16 cellular contexts compared by ENCODE assay signal in genomic region chr14:21215130-21215878, GRCh38. TPM values are rescaled to one million over a fixed set of nuclear protein-coding genes. Genes with fewer than 3 reads are reported as not detected.
DNase-seq lines count a peak whose midpoint lies in the region; ATAC-seq, FAIRE-seq and TF ChIP-seq lines count a peak whose summit lies in the region.
"Had no signal": no experiment of that assay in that cellular context is flagged by ENCODE, and none has a peak within 500 bp of the region (broad histone marks: within the 10 kb centered on the region; RNA-seq: fewer than 3 reads in every experiment).

No MANE protein-coding gene starts in this region.

- no peaks in the 10 kb centered on the region for H3K27me3 Mint-ChIP-seq in activated T-helper 17 cell treated with anti-CD3 and anti-CD28 coated beads, Interleukin-2, amount 50 U/mL, for 72 hours
- H3K27me3 Mint-ChIP-seq in immature natural killer cell (ENCODE audit: low read depth in 3 of 3): peaks cover 0 to 8% (median 2%) of the 10 kb centered on the region in 3 donors
- no peaks in the 10 kb centered on the region for H3K27me3 Mint-ChIP-seq in stimulated activated naive CD8-positive, alpha-beta T cell treated with anti-CD3 and anti-CD28 coated beads, Interleukin-15, amount 100 ng/mL, for 72 hours

- TF ChIP-seq CTCF in HepG2 (CRISPR knock-in tag; IDR thresholded peaks at IDR 0.05) (no peak), right lobe of liver (IDR thresholded peaks at IDR 0.05) (no peak)

- H3K4me3 Mint-ChIP-seq in activated T-helper 17 cell treated with anti-CD3 and anti-CD28 coated beads, Interleukin-2, amount 50 U/mL, for 72 hours: peak overlapping the region; percentile 68
- peak overlapping the region; percentile 60 to 81 (median 63) for H3K4me3 Mint-ChIP-seq in immature natural killer cell
- peak overlapping the region; percentile 26 to 66 for H3K4me3 Mint-ChIP-seq in stimulated activated naive CD8-positive, alpha-beta T cell treated with anti-CD3 and anti-CD28 coated beads, Interleukin-15, amount 100 ng/mL, for 72 hours

- peaks cover 92% of the 10 kb centered on the region for H4K20me1 ChIP-seq in HepG2 (ENCODE audit: insufficient read depth, low read length)

- ATAC-seq in HepG2 (no peak), right lobe of liver (no peak), GM18505 (IDR thresholded peaks at IDR 0.05; ENCODE audit: unreplicated experiment) (no peak), SK-N-SH treated with all-trans-retinoic acid at 6 μM for 48 hours (no peak)
- ATAC-seq in activated T-helper 17 cell treated with anti-CD3 and anti-CD28 coated beads, Interleukin-2, amount 50 U/mL, for 72 hours (replicated peaks): peak; percentile 43
- ATAC-seq in stimulated activated naive CD8-positive, alpha-beta T cell treated with anti-CD3 and anti-CD28 coated beads, Interleukin-15, amount 100 ng/mL, for 72 hours: no peak
- ATAC-seq: K562, left ventricle myocardium superior, Right ventricle myocardium inferior had no signal

- no peak for TF ChIP-seq EP300 in HepG2 (IDR thresholded peaks at IDR 0.05; ENCODE audit: low read depth in 2 of 2, low read length in 2 of 2)
- no peak for TF ChIP-seq EP300 in HepG2 (CRISPR knock-in tag; IDR thresholded peaks at IDR 0.05; ENCODE audit: borderline replicate concordance)

- H3K4me2 ChIP-seq in HepG2 (ENCODE audit: low read depth, low read length): no peak overlapping the region

- 98% methylated on average over 8 of the region's 8 CpGs for WGBS in HepG2 (ENCODE audit: low lambda C conversion rate)
- WGBS in right lobe of liver (ENCODE audit: insufficient coverage, low coverage, low lambda C conversion rate, missing lambda C conversion rate): 75% methylated on average over 8 of the region's 8 CpGs

- TF ChIP-seq RAD21 in HepG2 (CRISPR knock-in tag; IDR thresholded peaks at IDR 0.05): no peak

- DNase-seq in HepG2 (ENCODE audit: low spot score) (no peak), right lobe of liver (no peak), immature natural killer cell (no peak), NCI-H226 (no peak)
- DNase-seq in stimulated activated naive CD8-positive, alpha-beta T cell treated with anti-CD3 and anti-CD28 coated beads, Interleukin-15, amount 100 ng/mL, for 72 hours: no peak
- DNase-seq: caudate nucleus, DMS53, left ventricle myocardium superior had no signal

- H3K4me1 Mint-ChIP-seq in activated T-helper 17 cell treated with anti-CD3 and anti-CD28 coated beads, Interleukin-2, amount 50 U/mL, for 72 hours: peaks cover 31% of the 10 kb centered on the region
- H3K4me1 Mint-ChIP-seq in immature natural killer cell: peaks cover 64 to 80% of the 10 kb centered on the region in 2 donors
- H3K4me1 Mint-ChIP-seq in stimulated activated naive CD8-positive, alpha-beta T cell treated with anti-CD3 and anti-CD28 coated beads, Interleukin-15, amount 100 ng/mL, for 72 hours: peaks cover 64% of the 10 kb centered on the region

- H3K4me1 ChIP-seq in HepG2 (ENCODE audit: insufficient read depth, low read length) (peaks cover 27% of the 10 kb centered on the region), right lobe of liver (no peaks in the 10 kb centered on the region)

- no peak for TF ChIP-seq POLR2A in HepG2 (IDR thresholded peaks at IDR 0.05; ENCODE audit: insufficient read depth in 1 of 2, low read depth in 2 of 2, low read length in 2 of 2)
- no peak for TF ChIP-seq POLR2A in right lobe of liver (IDR thresholded peaks at IDR 0.05)
- no peak for TF ChIP-seq POLR2A in GM18505 (IDR thresholded peaks at IDR 0.05; ENCODE audit: borderline replicate concordance, extremely low read depth, insufficient read depth, insufficient read length)

- no peak overlapping the region for H2AFZ ChIP-seq in HepG2 (ENCODE audit: low read length)

- H3K9me3 Mint-ChIP-seq in activated T-helper 17 cell treated with anti-CD3 and anti-CD28 coated beads, Interleukin-2, amount 50 U/mL, for 72 hours: no peaks in the 10 kb centered on the region
- no peaks in the 10 kb centered on the region for H3K9me3 Mint-ChIP-seq in immature natural killer cell
- H3K9me3 Mint-ChIP-seq in stimulated activated naive CD8-positive, alpha-beta T cell treated with anti-CD3 and anti-CD28 coated beads, Interleukin-15, amount 100 ng/mL, for 72 hours: no peaks in the 10 kb centered on the region

- H3K9ac ChIP-seq in HepG2 (ENCODE audit: insufficient read depth, low read depth, low read length): no peak overlapping the region

- peaks cover 67% of the 10 kb centered on the region for H3K79me2 ChIP-seq in HepG2 (ENCODE audit: insufficient read depth, low read length)

- POLR2A ChIA-PET in HepG2 (lab: Yijun Ruan, JAX): interaction anchor here (1.6 kb wide), 1 partner anchor 23 kb away, joined by 3 read pairs; no protein-coding TSS in a partner anchor

- no TSS peak for BruUV-seq in HepG2 (replicated peaks; lab: Mats Ljungman, UMichigan)

- no peaks in the 10 kb centered on the region for H3K9me3 ChIP-seq in HepG2 (ENCODE audit: low read length)
- H3K9me3 ChIP-seq in right lobe of liver: no peaks in the 10 kb centered on the region

- peak overlapping the region; percentile 86 for H3K27ac Mint-ChIP-seq in activated T-helper 17 cell treated with anti-CD3 and anti-CD28 coated beads, Interleukin-2, amount 50 U/mL, for 72 hours
- peak overlapping the region; percentile 66 to 91 (median 86) for H3K27ac Mint-ChIP-seq in immature natural killer cell
- H3K27ac Mint-ChIP-seq in stimulated activated naive CD8-positive, alpha-beta T cell treated with anti-CD3 and anti-CD28 coated beads, Interleukin-15, amount 100 ng/mL, for 72 hours: peak overlapping the region; percentile 89 to 95

- H3K36me3 Mint-ChIP-seq in activated T-helper 17 cell treated with anti-CD3 and anti-CD28 coated beads, Interleukin-2, amount 50 U/mL, for 72 hours (ENCODE audit: low read depth): peaks cover 100% of the 10 kb centered on the region
- H3K36me3 Mint-ChIP-seq in immature natural killer cell: peaks cover 16 to 43% (median 27%) of the 10 kb centered on the region in 3 donors

- no peak for FAIRE-seq in HepG2 (lab: Jason Lieb, UNC)
- FAIRE-seq: K562 had no signal

- H3K27ac ChIP-seq in HepG2 (ENCODE audit: extremely low read length, insufficient read depth, low read length): no peak overlapping the region
- no peak overlapping the region for H3K27ac ChIP-seq in right lobe of liver

- H3K36me3 ChIP-seq in HepG2 (replicated peaks in 1 of 2; ENCODE audit: control insufficient read depth in 1 of 2, insufficient read depth in 2 of 2, low read length in 2 of 2) (peaks cover 38 to 90% of the 10 kb centered on the region in 2 experiments), right lobe of liver (peaks cover 13 to 96% (median 52%) of the 10 kb centered on the region in 4 donors)

- H3K4me3 ChIP-seq in HepG2 (replicated peaks in 1 of 3; ENCODE audit: insufficient read depth in 1 of 3, low read depth in 2 of 3, low read length in 3 of 3): no peak overlapping the region
- no peak overlapping the region for H3K4me3 ChIP-seq in right lobe of liver
- H3K4me3 ChIP-seq: K562 had no signal

- H3K27me3 ChIP-seq in HepG2 (ENCODE audit: control insufficient read depth in 1 of 2, insufficient read depth in 2 of 2, low read length in 2 of 2) (no peaks in the 10 kb centered on the region), right lobe of liver (no peaks in the 10 kb centered on the region)

- intact Hi-C loops in HepG2 (cut with micrococcal nuclease; ENCODE audit: unreplicated experiment): no loop called here
- intact Hi-C loops in right lobe of liver (cut with DNase I): no loop called here

- in situ Hi-C loops in HepG2 (cut with HindIII; ENCODE audit: extremely low pct_ligation_motif_present, low pct_unique_long_range_greater_than_20kb): no loop called here

- CTCF ChIA-PET in HepG2 (lab: Yijun Ruan, JAX; ENCODE audit: low intra/inter-chr PET ratio, low total read pairs): no interaction called here

RNA-seq across cellular contexts. Expression of gene HNRNPC, which starts 53.9 kb away (rescaled TPM):
- 1,099 and 1,563 TPM in 2 replicates for total RNA-seq in HepG2 (2016; rRNA removed; fragmentation: Illumina TruSeq; extraction: Trizol)
- total RNA-seq in HepG2 (2016; cell fraction: cytosol; rRNA removed; fragmentation: Illumina TruSeq; extraction: Trizol; ENCODE audit: low read depth): 272 and 305 TPM in 2 replicates
- total RNA-seq in HepG2 (2016; cell fraction: insoluble cytoplasmic fraction; rRNA removed; fragmentation: Illumina TruSeq; extraction: Trizol): 1,110 and 1,631 TPM in 2 replicates
- 374 and 422 TPM in 2 replicates for total RNA-seq in HepG2 (2016; cell fraction: membrane; rRNA removed; fragmentation: Illumina TruSeq; extraction: Trizol)
- 741 and 752 TPM in 2 replicates for total RNA-seq in HepG2 (2016; cell fraction: nucleus; rRNA removed; fragmentation: Illumina TruSeq; extraction: Trizol)
- 577 and 628 TPM in 2 replicates for polyA plus RNA-seq in HepG2 (2011; rRNA removed)
- polyA plus RNA-seq in HepG2 (2011; cell fraction: cytosol; rRNA removed): 344 and 442 TPM in 2 replicates
- 155 and 197 TPM in 2 replicates for polyA plus RNA-seq in HepG2 (2011; cell fraction: nucleus; rRNA removed)
- polyA plus RNA-seq in HepG2 (2012): 523 and 611 TPM in 2 replicates
- 145 and 154 TPM in 2 replicates for polyA plus RNA-seq in HepG2 (2016; cell fraction: cytosol; fragmentation: Illumina TruSeq; extraction: Trizol; ENCODE audit: low read depth)
- polyA plus RNA-seq in HepG2 (2016; cell fraction: insoluble cytoplasmic fraction; fragmentation: Illumina TruSeq; extraction: Trizol; ENCODE audit: low read depth): 1,519 and 1,675 TPM in 2 replicates
- polyA plus RNA-seq in HepG2 (2016; cell fraction: membrane; fragmentation: Illumina TruSeq; extraction: Trizol; ENCODE audit: low read depth): 281 and 312 TPM in 2 replicates
- 695 and 708 TPM in 2 replicates for polyA plus RNA-seq in HepG2 (2016; cell fraction: nucleus; fragmentation: Illumina TruSeq; extraction: Trizol; ENCODE audit: insufficient read depth, low read depth)
- polyA minus RNA-seq in HepG2 (2011; rRNA and poly(A)+ RNA removed; ENCODE audit: low replicate concordance): 720 and 1,084 TPM in 2 replicates
- polyA minus RNA-seq in HepG2 (2011; cell fraction: cytosol; rRNA and poly(A)+ RNA removed): 262 and 282 TPM in 2 replicates
- 891 and 939 TPM in 2 replicates for polyA minus RNA-seq in HepG2 (2011; cell fraction: nucleus; rRNA and poly(A)+ RNA removed)
- 100 to 1,000 TPM; 170 to 247 (median 229) TPM for total RNA-seq in right lobe of liver
- 100 to 1,000 TPM; 720 to 984 TPM for total RNA-seq in activated T-helper 17 cell treated with anti-CD3 and anti-CD28 coated beads, Interleukin-2, amount 50 U/mL, for 72 hours
- polyA plus RNA-seq in immature natural killer cell: 100 to 1,000 TPM; 622 to 879 (median 758) TPM

RNA-seq across cellular contexts. Expression of gene OR5AU1, which starts 59.4 kb away (rescaled TPM):
- total RNA-seq in HepG2 (2016; rRNA removed; fragmentation: Illumina TruSeq; extraction: Trizol) (not detected in 2 replicates), right lobe of liver (not detected)
- total RNA-seq in HepG2 (2016; cell fraction: cytosol; rRNA removed; fragmentation: Illumina TruSeq; extraction: Trizol; ENCODE audit: low read depth): not detected in 2 replicates
- not detected in 2 replicates for total RNA-seq in HepG2 (2016; cell fraction: insoluble cytoplasmic fraction; rRNA removed; fragmentation: Illumina TruSeq; extraction: Trizol)
- not detected in 2 replicates for total RNA-seq in HepG2 (2016; cell fraction: membrane; rRNA removed; fragmentation: Illumina TruSeq; extraction: Trizol)
- total RNA-seq in HepG2 (2016; cell fraction: nucleus; rRNA removed; fragmentation: Illumina TruSeq; extraction: Trizol): not detected in 2 replicates
- polyA plus RNA-seq in HepG2 (2011; rRNA removed) (not detected in 2 replicates), immature natural killer cell (not detected)
- not detected in 2 replicates for polyA plus RNA-seq in HepG2 (2011; cell fraction: cytosol; rRNA removed)
- polyA plus RNA-seq in HepG2 (2011; cell fraction: nucleus; rRNA removed): not detected in 2 replicates
- polyA plus RNA-seq in HepG2 (2012): not detected in 2 replicates
- polyA plus RNA-seq in HepG2 (2016; cell fraction: cytosol; fragmentation: Illumina TruSeq; extraction: Trizol; ENCODE audit: low read depth): not detected in 2 replicates
- not detected in 2 replicates for polyA plus RNA-seq in HepG2 (2016; cell fraction: insoluble cytoplasmic fraction; fragmentation: Illumina TruSeq; extraction: Trizol; ENCODE audit: low read depth)
- not detected in 2 replicates for polyA plus RNA-seq in HepG2 (2016; cell fraction: membrane; fragmentation: Illumina TruSeq; extraction: Trizol; ENCODE audit: low read depth)
- polyA plus RNA-seq in HepG2 (2016; cell fraction: nucleus; fragmentation: Illumina TruSeq; extraction: Trizol; ENCODE audit: insufficient read depth, low read depth): not detected in 2 replicates
- not detected in 2 replicates for polyA minus RNA-seq in HepG2 (2011; rRNA and poly(A)+ RNA removed; ENCODE audit: low replicate concordance)
- not detected in 2 replicates for polyA minus RNA-seq in HepG2 (2011; cell fraction: cytosol; rRNA and poly(A)+ RNA removed)
- not detected in 2 replicates for polyA minus RNA-seq in HepG2 (2011; cell fraction: nucleus; rRNA and poly(A)+ RNA removed)
- total RNA-seq in activated T-helper 17 cell treated with anti-CD3 and anti-CD28 coated beads, Interleukin-2, amount 50 U/mL, for 72 hours: not detected
- total RNA-seq: fibroblast of villous mesenchyme, K562, left ventricle myocardium superior, myocyte, Right ventricle myocardium inferior, temporal lobe had no signal
- polyA plus RNA-seq: K562 had no signal
